Comparison of ENCODE assay signal across 8 cellular contexts in the genomic region with DNA sequence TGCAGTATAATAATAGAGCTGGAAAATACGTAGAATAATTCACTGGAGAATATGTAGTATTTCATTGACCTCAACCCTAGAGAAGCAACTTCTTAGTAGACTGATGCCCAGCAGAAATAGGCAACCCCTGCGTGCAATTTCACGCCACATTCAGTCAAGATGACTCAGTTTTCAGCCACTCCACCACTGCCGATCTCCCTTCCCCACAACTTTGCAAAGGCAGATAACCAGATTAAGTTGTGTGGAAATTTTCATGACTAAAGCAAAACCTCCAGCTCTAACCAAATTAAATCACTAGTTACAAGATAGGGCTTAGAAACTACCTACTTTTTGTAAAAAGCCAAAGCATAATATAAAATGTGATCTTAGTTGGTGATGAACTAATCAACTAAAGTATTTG.
A peak's percentile ranks its signal among the peaks of the same experiment; 100 is the strongest.
DNase-seq lines count a peak whose midpoint lies in the region; ATAC-seq and TF ChIP-seq lines count a peak whose summit lies in the region.

No MANE protein-coding gene starts in this region.

- H3K36me3 ChIP-seq in GM06990 (ENCODE audit: control insufficient read depth, insufficient read depth, low read length) = no peaks in the 10 kb centered on the region
- no peaks in the 10 kb centered on the region for H3K36me3 ChIP-seq in transverse colon

- intact Hi-C loops in activated CD4-positive, alpha-beta memory T cell treated with anti-CD3 and anti-CD28 coated beads for 36 hours (cut with micrococcal nuclease) = loop anchor here (1.0 kb wide), 2 partner anchors 8 to 23 kb away; no protein-coding TSS in a partner anchor
- intact Hi-C loops in transverse colon (cut with DNase I; ENCODE audit: low total_unique reads) = loop anchor here (5.0 kb wide), 1 partner anchor 1637 kb away; no protein-coding TSS in a partner anchor

- TF ChIP-seq EP300 in transverse colon (IDR thresholded peaks at IDR 0.05; ENCODE audit: low read depth) = no peak

- no peaks in the 10 kb centered on the region for H3K27me3 Mint-ChIP-seq in activated CD4-positive, alpha-beta memory T cell treated with anti-CD3 and anti-CD28 coated beads for 36 hours

- DNase-seq in GM06990 (ENCODE audit: extremely low read depth, insufficient read length) (peak; percentile 39), fibroblast of the aortic adventitia (ENCODE audit: low read depth) (peak; percentile 87), transverse colon (no peak), SK-N-DZ (ENCODE audit: low spot score) (no peak), hippocampal formation (lab: John Stamatoyannopoulos, UW) (no peak)
- DNase-seq in activated CD4-positive, alpha-beta memory T cell treated with anti-CD3 and anti-CD28 coated beads for 36 hours = peak; percentile 84

- no peaks in the 10 kb centered on the region for H3K9me3 Mint-ChIP-seq in activated CD4-positive, alpha-beta memory T cell treated with anti-CD3 and anti-CD28 coated beads for 36 hours

- POLR2A ChIA-PET in activated CD4-positive, alpha-beta memory T cell treated with anti-CD3 and anti-CD28 coated beads for 36 hours (lab: Charles Lee) = interaction anchor here (0.7 to 4.4 kb wide), 11 partner anchors 13 to 68 kb away, joined by 3 to 28 read pairs (median 5); partner anchors contain the start of gene STK17B

- H3K27ac Mint-ChIP-seq in activated CD4-positive, alpha-beta memory T cell treated with anti-CD3 and anti-CD28 coated beads for 36 hours = peak overlapping the region; percentile 93

- no peaks in the 10 kb centered on the region for H3K9me3 ChIP-seq in transverse colon

- H3K4me3 ChIP-seq in GM06990 (replicated peaks; ENCODE audit: low read depth, low read length) (no peak overlapping the region), fibroblast of the aortic adventitia (ENCODE audit: low read depth, low read length) (no peak overlapping the region), transverse colon (no peak overlapping the region)

- peaks cover 3% of the 10 kb centered on the region for H3K36me3 Mint-ChIP-seq in activated CD4-positive, alpha-beta memory T cell treated with anti-CD3 and anti-CD28 coated beads for 36 hours

- TF ChIP-seq CTCF in GM06990 (IDR thresholded peaks at IDR 0.05; ENCODE audit: insufficient read depth, low read length, poor library complexity, severe bottlenecking) = no peak
- no peak for TF ChIP-seq CTCF in fibroblast of the aortic adventitia (IDR thresholded peaks at IDR 0.05; ENCODE audit: insufficient read depth, low read length)
- no peak for TF ChIP-seq CTCF in transverse colon (IDR thresholded peaks at IDR 0.05)

- H3K4me3 Mint-ChIP-seq in activated CD4-positive, alpha-beta memory T cell treated with anti-CD3 and anti-CD28 coated beads for 36 hours = peak overlapping the region; percentile 58

- peak overlapping the region; percentile 64 to 72 (median 70) for H3K27ac ChIP-seq in transverse colon

- ATAC-seq in HG03565 (IDR thresholded peaks at IDR 0.05; ENCODE audit: unreplicated experiment) (peak; percentile 42), GM21367 (IDR thresholded peaks at IDR 0.05; ENCODE audit: unreplicated experiment) (no peak)

- TF ChIP-seq POLR2A in transverse colon (IDR thresholded peaks at IDR 0.05) = no peak

- H3K4me1 ChIP-seq in transverse colon = peaks cover 9 to 37% (median 20%) of the 10 kb centered on the region in 4 donors

- H3K4me1 Mint-ChIP-seq in activated CD4-positive, alpha-beta memory T cell treated with anti-CD3 and anti-CD28 coated beads for 36 hours (ENCODE audit: low read depth) = peaks cover 90% of the 10 kb centered on the region

- CTCF ChIA-PET in activated CD4-positive, alpha-beta memory T cell treated with anti-CD3 and anti-CD28 coated beads for 36 hours (lab: Charles Lee) = interaction anchor here (1.0 to 1.8 kb wide), 5 partner anchors 9 to 134 kb away, joined by 3 to 8 read pairs (median 4); no protein-coding TSS in a partner anchor

- H3K27me3 ChIP-seq in GM06990 (replicated peaks; ENCODE audit: control insufficient read depth, insufficient read depth, low read length) (no peaks in the 10 kb centered on the region), transverse colon (no peaks in the 10 kb centered on the region)

- in situ Hi-C loops in transverse colon (cut with MboI; ENCODE audit: low pct_ligation_motif_present in 1 of 4, low pct_unique_long_range_greater_than_20kb in 1 of 4, low sequenced_read_pairs in 3 of 4) = no loop called here

- 76% methylated on average over 4 of the region's 4 CpGs; no CpG with 5 or more reads in 1 of the 2 donors for WGBS in transverse colon (ENCODE audit: low coverage in 1 of 2), 2 donors

Comparison
In these comparisons a context has a peak if more than half of its experiments do, and no peak if none do; other contexts are left out.
1. DNase-seq: peak in GM06990 (single experiment), activated CD4-positive, alpha-beta memory T cell treated with anti-CD3 and anti-CD28 coated beads for 36 hours (single experiment) and fibroblast of the aortic adventitia (single experiment); none in transverse colon (single experiment), SK-N-DZ (single experiment) and hippocampal formation (0 of 2).